28 cellular contexts compared by ENCODE assay signal in the genomic region with DNA sequence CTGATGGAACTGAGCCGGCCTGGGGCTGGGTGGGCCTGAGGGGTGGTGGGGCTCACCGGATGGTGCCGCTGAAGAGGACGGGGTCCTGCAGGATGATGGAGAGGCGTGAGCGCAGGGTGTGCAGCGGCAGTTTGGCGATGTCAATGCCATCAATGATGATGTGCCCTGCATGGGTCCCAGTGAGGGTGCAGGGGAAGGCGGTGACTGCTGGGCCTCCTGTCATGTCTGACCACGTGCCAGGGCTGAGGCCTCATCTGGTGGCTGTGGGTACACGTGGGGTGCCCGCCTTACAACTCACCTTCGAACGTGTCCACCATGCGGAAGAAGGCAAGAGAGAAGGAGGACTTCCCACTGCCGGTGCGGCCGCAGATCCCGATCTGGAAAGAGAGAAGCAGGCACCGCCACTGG. TPM values are rescaled to one million over a fixed set of nuclear protein-coding genes. Genes with fewer than 3 reads are reported as not detected.
DNase-seq lines count a peak whose midpoint lies in the region; ATAC-seq lines count a peak whose summit lies in the region.
"Had no signal": no experiment of that assay in that cellular context is flagged by ENCODE, and none has a peak within 500 bp of the region (broad histone marks: within the 10 kb centered on the region; RNA-seq: fewer than 3 reads in every experiment).

No MANE protein-coding gene starts in this region.

- intact Hi-C loops in activated CD4-positive, alpha-beta T cell treated with anti-CD3 and anti-CD28 coated beads for 36 hours (cut with DNase I, micrococcal nuclease), result no loop called here

- H3K27me3 Mint-ChIP-seq in activated CD4-positive, alpha-beta T cell treated with anti-CD3 and anti-CD28 coated beads for 36 hours, result no peaks in the 10 kb centered on the region
- H3K27me3 Mint-ChIP-seq in activated naive CD8-positive, alpha-beta T cell treated with anti-CD3 and anti-CD28 coated beads for 36 hours, result no peaks in the 10 kb centered on the region

- H2AK5ac ChIP-seq in neuronal stem cell (ENCODE audit: low read depth, low read length), result peak overlapping the region; percentile 90

- no peaks in the 10 kb centered on the region for H3K9me3 Mint-ChIP-seq in activated CD4-positive, alpha-beta T cell treated with anti-CD3 and anti-CD28 coated beads for 36 hours (ENCODE audit: low read depth)
- H3K9me3 Mint-ChIP-seq in activated naive CD8-positive, alpha-beta T cell treated with anti-CD3 and anti-CD28 coated beads for 36 hours, result no peaks in the 10 kb centered on the region
- H3K9me3 Mint-ChIP-seq: GM23338, H9, HFFc6 had no signal

- H3K36me3 Mint-ChIP-seq in activated CD4-positive, alpha-beta T cell treated with anti-CD3 and anti-CD28 coated beads for 36 hours (ENCODE audit: low read depth), result no peaks in the 10 kb centered on the region
- H3K36me3 Mint-ChIP-seq in activated naive CD8-positive, alpha-beta T cell treated with anti-CD3 and anti-CD28 coated beads for 36 hours, result no peaks in the 10 kb centered on the region
- H3K36me3 Mint-ChIP-seq: CD4-positive, alpha-beta memory T cell had no signal

- H4K91ac ChIP-seq in neuronal stem cell (ENCODE audit: low read depth, low read length, poor library complexity), result no peak overlapping the region

- peak overlapping the region; percentile 32 for H3K9ac ChIP-seq in neuronal stem cell (ENCODE audit: low read depth, low read length, poor library complexity)

- no peak overlapping the region for H3K4me2 ChIP-seq in neuronal stem cell (ENCODE audit: insufficient read depth, low read length, poor library complexity, severe bottlenecking)
- H3K4me2 ChIP-seq: GM23338, PC-9 had no signal

- no peak overlapping the region for H2BK12ac ChIP-seq in neuronal stem cell (ENCODE audit: low read length)

- no peaks in the 10 kb centered on the region for H3K9me3 ChIP-seq in neuronal stem cell (replicated peaks in 1 of 2; ENCODE audit: control insufficient read depth in 2 of 2, insufficient read depth in 1 of 2, low read depth in 1 of 2, low read length in 2 of 2)

- H3K36me3 ChIP-seq in neuronal stem cell (replicated peaks in 1 of 2; ENCODE audit: control insufficient read depth in 2 of 2, insufficient read depth in 2 of 2, low read length in 2 of 2), result no peaks in the 10 kb centered on the region

- H2AFZ ChIP-seq in neuronal stem cell (ENCODE audit: low read length), result no peak overlapping the region
- H2AFZ ChIP-seq: GM23338, PC-9 had no signal

- H3K4me1 Mint-ChIP-seq in activated CD4-positive, alpha-beta T cell treated with anti-CD3 and anti-CD28 coated beads for 36 hours, result no peaks in the 10 kb centered on the region
- no peaks in the 10 kb centered on the region for H3K4me1 Mint-ChIP-seq in activated naive CD8-positive, alpha-beta T cell treated with anti-CD3 and anti-CD28 coated beads for 36 hours
- H3K4me1 Mint-ChIP-seq: CD4-positive, alpha-beta memory T cell had no signal

- peak overlapping the region; percentile 44 for H3K23ac ChIP-seq in neuronal stem cell (ENCODE audit: low read depth, low read length, poor library complexity)

- DNase-seq in SKM-1 treated with dmso at 0.1 percent for 144 hours (lab: John Stamatoyannopoulos, UW; ENCODE audit: unreplicated experiment) (peak; percentile 2), SKM-1 (lab: John Stamatoyannopoulos, UW; ENCODE audit: unreplicated experiment) (no peak), RKO (ENCODE audit: low spot score) (peak; percentile 42), neuronal stem cell (ENCODE audit: low spot score) (no peak)
- no peak for DNase-seq in activated CD4-positive, alpha-beta T cell treated with anti-CD3 and anti-CD28 coated beads for 36 hours
- DNase-seq in activated naive CD8-positive, alpha-beta T cell treated with anti-CD3 and anti-CD28 coated beads for 36 hours, result no peak
- DNase-seq: C1 segment of cervical spinal cord; CD4-positive, alpha-beta memory T cell; COR-L47; H9; HFFc6; KBM-7; NCI-H1048; NCI-H1436; NCI-H187; NCI-H2081 treated with DMSO at 0.1 percent for 48 hours; NCI-H2171; NCI-H446 treated with DMSO at 0.1 percent for 48 hours; NCI-H526; NCI-H82; NK-92 treated with Interleukin-12 subunit alpha and Interleukin-12 subunit beta, amount 100 ng/mL, for 24 hours; PC-9; Right ventricle myocardium superior; RPMI8226 had no signal

- POLR2A ChIA-PET in activated CD4-positive, alpha-beta T cell treated with anti-CD3 and anti-CD28 coated beads for 36 hours (lab: Charles Lee), result no interaction called here

- H3K27ac Mint-ChIP-seq in activated CD4-positive, alpha-beta T cell treated with anti-CD3 and anti-CD28 coated beads for 36 hours, result no peak overlapping the region
- no peak overlapping the region for H3K27ac Mint-ChIP-seq in activated naive CD8-positive, alpha-beta T cell treated with anti-CD3 and anti-CD28 coated beads for 36 hours
- H3K27ac Mint-ChIP-seq: CD4-positive, alpha-beta memory T cell; GM23338; H9; HFFc6 had no signal

- H3K4me1 ChIP-seq in neuronal stem cell (ENCODE audit: control insufficient read depth in 2 of 2, insufficient read depth in 1 of 2, low read depth in 1 of 2, low read length in 2 of 2), result no peaks in the 10 kb centered on the region

- H3K4me3 Mint-ChIP-seq in activated CD4-positive, alpha-beta T cell treated with anti-CD3 and anti-CD28 coated beads for 36 hours, result no peak overlapping the region
- H3K4me3 Mint-ChIP-seq in activated naive CD8-positive, alpha-beta T cell treated with anti-CD3 and anti-CD28 coated beads for 36 hours, result no peak overlapping the region
- H3K4me3 Mint-ChIP-seq: CD4-positive, alpha-beta memory T cell; GM23338; H9; HFFc6 had no signal

- no peak overlapping the region for H3K4me3 ChIP-seq in neuronal stem cell (ENCODE audit: low read length in 2 of 2)
- H3K4me3 ChIP-seq: GM12878, GM23338, PC-9 had no signal

- CTCF ChIA-PET in activated CD4-positive, alpha-beta T cell treated with anti-CD3 and anti-CD28 coated beads for 36 hours (lab: Charles Lee), result no interaction called here

- WGBS in neuronal stem cell (ENCODE audit: extremely low coverage in 2 of 2, insufficient read length in 2 of 2, insufficient replicate concordance in 1 of 2), 2 donors, result no CpG with 5 or more reads among the region's 20 CpGs

- H3K14ac ChIP-seq in neuronal stem cell (ENCODE audit: low read length), result peak overlapping the region; percentile 4

- no peaks in the 10 kb centered on the region for H3K79me1 ChIP-seq in neuronal stem cell (ENCODE audit: low read depth, low read length)

- no peak overlapping the region for H2BK15ac ChIP-seq in neuronal stem cell (ENCODE audit: low read length)

- no peak overlapping the region for H2BK120ac ChIP-seq in neuronal stem cell (ENCODE audit: low read depth, low read length)

- H3K4ac ChIP-seq in neuronal stem cell (ENCODE audit: low read length), result peak overlapping the region; percentile 46

- no peak overlapping the region for H4K8ac ChIP-seq in neuronal stem cell (ENCODE audit: low read depth, low read length)

- peak overlapping the region; percentile 78 for H3K18ac ChIP-seq in neuronal stem cell (ENCODE audit: low read length)

- H2BK5ac ChIP-seq in neuronal stem cell (ENCODE audit: low read length), result peak overlapping the region; percentile 29

- H3K27ac ChIP-seq in neuronal stem cell (replicated peaks; ENCODE audit: low read length), result no peak overlapping the region
- H3K27ac ChIP-seq: PC-9 had no signal

- no peak for ATAC-seq in activated CD4-positive, alpha-beta T cell treated with anti-CD3 and anti-CD28 coated beads for 36 hours
- ATAC-seq in HG03280 (IDR thresholded peaks at IDR 0.05; ENCODE audit: unreplicated experiment), result no peak
- ATAC-seq: GM12878 had no signal

- peaks cover 0 to 45% (median 2%) of the 10 kb centered on the region in 3 experiments for H3K27me3 ChIP-seq in neuronal stem cell (ENCODE audit: control insufficient read depth in 3 of 3, insufficient read depth in 3 of 3, low read depth in 1 of 3, low read length in 3 of 3)

RNA-seq across cellular contexts. Expression of gene KCNJ11, which starts 7.1 kb away (rescaled TPM):
- polyA plus RNA-seq in neuronal stem cell (2013, experiment 1 of 2), result 4.0 TPM
- 2.9 TPM for polyA plus RNA-seq in neuronal stem cell (2013, experiment 2 of 2)
- total RNA-seq in activated CD4-positive, alpha-beta T cell treated with anti-CD3 and anti-CD28 coated beads for 36 hours, result under 1 TPM; 0.23 to 0.43 TPM
- total RNA-seq in activated naive CD8-positive, alpha-beta T cell treated with anti-CD3 and anti-CD28 coated beads for 36 hours, result under 1 TPM; 0.56 to 0.74 TPM
- total RNA-seq: CD4-positive, alpha-beta memory T cell; HFFc6; SK-MEL-5 had no signal

RNA-seq across cellular contexts. Expression of gene NCR3LG1, which starts 44.0 kb away (rescaled TPM):
- polyA plus RNA-seq in neuronal stem cell (2013, experiment 1 of 2), result 1.6 TPM
- polyA plus RNA-seq in neuronal stem cell (2013, experiment 2 of 2), result 1.4 TPM
- total RNA-seq in activated CD4-positive, alpha-beta T cell treated with anti-CD3 and anti-CD28 coated beads for 36 hours, result under 1 TPM; 0.80 to 0.86 TPM
- total RNA-seq in activated naive CD8-positive, alpha-beta T cell treated with anti-CD3 and anti-CD28 coated beads for 36 hours, result 1 to 10 TPM; 5.0 TPM

Comparison
In these comparisons a context has a peak if more than half of its experiments do, and no peak if none do; other contexts are left out.
1. DNase-seq: peak in SKM-1 treated with dmso at 0.1 percent for 144 hours (single experiment) and RKO (single experiment); none in SKM-1 (single experiment), neuronal stem cell (single experiment), activated CD4-positive, alpha-beta T cell treated with anti-CD3 and anti-CD28 coated beads for 36 hours (single experiment) and activated naive CD8-positive, alpha-beta T cell treated with anti-CD3 and anti-CD28 coated beads for 36 hours (single experiment).